In the genomic region with DNA sequence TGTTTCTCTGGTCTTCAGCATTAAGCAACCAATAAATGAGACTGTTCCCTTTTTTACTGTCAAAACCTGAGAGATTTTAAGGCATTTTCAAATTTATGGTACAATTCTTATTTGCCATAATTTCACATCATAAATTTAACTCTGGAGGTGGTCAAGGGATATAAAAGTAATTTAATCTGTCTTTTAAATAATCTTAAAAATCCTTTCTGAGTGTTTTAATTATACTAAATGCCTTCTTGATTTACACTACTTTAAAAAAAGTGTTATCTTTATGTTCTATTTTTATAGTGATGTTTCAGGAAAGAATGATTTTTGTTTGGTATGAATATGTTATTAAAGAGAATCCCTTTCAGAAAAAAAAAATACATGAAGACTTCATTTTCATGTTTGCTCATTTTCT, we compare ENCODE assay signal across 3 cellular contexts.
A peak's percentile ranks its signal among the peaks of the same experiment; 100 is the strongest.
TF ChIP-seq lines count a peak whose summit lies in the region.

No MANE protein-coding gene starts in this region.

TF ChIP-seq in SK-N-SH, 30 proteins besides CTCF, POLR2A, EP300 and RAD21 (continued from another document):
- TF ChIP-seq, protein P1, sequence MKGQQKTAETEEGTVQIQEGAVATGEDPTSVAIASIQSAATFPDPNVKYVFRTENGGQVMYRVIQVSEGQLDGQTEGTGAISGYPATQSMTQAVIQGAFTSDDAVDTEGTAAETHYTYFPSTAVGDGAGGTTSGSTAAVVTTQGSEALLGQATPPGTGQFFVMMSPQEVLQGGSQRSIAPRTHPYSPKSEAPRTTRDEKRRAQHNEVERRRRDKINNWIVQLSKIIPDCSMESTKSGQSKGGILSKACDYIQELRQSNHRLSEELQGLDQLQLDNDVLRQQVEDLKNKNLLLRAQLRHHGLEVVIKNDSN (IDR thresholded peaks at IDR 0.05; ENCODE audit: borderline replicate concordance, low read depth) = no peak
- no peak for TF ChIP-seq FOSL2 (IDR thresholded peaks at IDR 0.05; ENCODE audit: borderline replicate concordance, low read depth)
- TF ChIP-seq POLR2AphosphoS5 (IDR thresholded peaks at IDR 0.05; ENCODE audit: low read depth, low read length) = no peak
- no peak for TF ChIP-seq CHD2 (IDR thresholded peaks at IDR 0.05; ENCODE audit: low read length, partially characterized antibody)
- no peak for TF ChIP-seq NRF1 (IDR thresholded peaks at IDR 0.05; ENCODE audit: low read depth, low read length)
- TF ChIP-seq, protein P2, sequence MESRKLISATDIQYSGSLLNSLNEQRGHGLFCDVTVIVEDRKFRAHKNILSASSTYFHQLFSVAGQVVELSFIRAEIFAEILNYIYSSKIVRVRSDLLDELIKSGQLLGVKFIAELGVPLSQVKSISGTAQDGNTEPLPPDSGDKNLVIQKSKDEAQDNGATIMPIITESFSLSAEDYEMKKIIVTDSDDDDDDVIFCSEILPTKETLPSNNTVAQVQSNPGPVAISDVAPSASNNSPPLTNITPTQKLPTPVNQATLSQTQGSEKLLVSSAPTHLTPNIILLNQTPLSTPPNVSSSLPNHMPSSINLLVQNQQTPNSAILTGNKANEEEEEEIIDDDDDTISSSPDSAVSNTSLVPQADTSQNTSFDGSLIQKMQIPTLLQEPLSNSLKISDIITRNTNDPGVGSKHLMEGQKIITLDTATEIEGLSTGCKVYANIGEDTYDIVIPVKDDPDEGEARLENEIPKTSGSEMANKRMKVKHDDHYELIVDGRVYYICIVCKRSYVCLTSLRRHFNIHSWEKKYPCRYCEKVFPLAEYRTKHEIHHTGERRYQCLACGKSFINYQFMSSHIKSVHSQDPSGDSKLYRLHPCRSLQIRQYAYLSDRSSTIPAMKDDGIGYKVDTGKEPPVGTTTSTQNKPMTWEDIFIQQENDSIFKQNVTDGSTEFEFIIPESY (IDR thresholded peaks at IDR 0.05; ENCODE audit: borderline replicate concordance, low read depth) = no peak
- no peak for TF ChIP-seq TEAD4 (IDR thresholded peaks at IDR 0.05; ENCODE audit: borderline replicate concordance, insufficient read depth)
- no peak for TF ChIP-seq TAF1 (IDR thresholded peaks at IDR 0.05; ENCODE audit: borderline replicate concordance, low read depth, low read length)
- no peak for TF ChIP-seq GATA2 (CRISPR knock-in tag; IDR thresholded peaks at IDR 0.05)
- no peak for TF ChIP-seq RXRA (IDR thresholded peaks at IDR 0.05; ENCODE audit: borderline replicate concordance, low read depth)
- TF ChIP-seq, protein P3, sequence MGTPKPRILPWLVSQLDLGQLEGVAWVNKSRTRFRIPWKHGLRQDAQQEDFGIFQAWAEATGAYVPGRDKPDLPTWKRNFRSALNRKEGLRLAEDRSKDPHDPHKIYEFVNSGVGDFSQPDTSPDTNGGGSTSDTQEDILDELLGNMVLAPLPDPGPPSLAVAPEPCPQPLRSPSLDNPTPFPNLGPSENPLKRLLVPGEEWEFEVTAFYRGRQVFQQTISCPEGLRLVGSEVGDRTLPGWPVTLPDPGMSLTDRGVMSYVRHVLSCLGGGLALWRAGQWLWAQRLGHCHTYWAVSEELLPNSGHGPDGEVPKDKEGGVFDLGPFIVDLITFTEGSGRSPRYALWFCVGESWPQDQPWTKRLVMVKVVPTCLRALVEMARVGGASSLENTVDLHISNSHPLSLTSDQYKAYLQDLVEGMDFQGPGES (IDR thresholded peaks at IDR 0.05; ENCODE audit: low read depth, low read length) = no peak
- no peak for TF ChIP-seq SMC3 (IDR thresholded peaks at IDR 0.05; ENCODE audit: low read depth, low read length)
- TF ChIP-seq, protein P4, sequence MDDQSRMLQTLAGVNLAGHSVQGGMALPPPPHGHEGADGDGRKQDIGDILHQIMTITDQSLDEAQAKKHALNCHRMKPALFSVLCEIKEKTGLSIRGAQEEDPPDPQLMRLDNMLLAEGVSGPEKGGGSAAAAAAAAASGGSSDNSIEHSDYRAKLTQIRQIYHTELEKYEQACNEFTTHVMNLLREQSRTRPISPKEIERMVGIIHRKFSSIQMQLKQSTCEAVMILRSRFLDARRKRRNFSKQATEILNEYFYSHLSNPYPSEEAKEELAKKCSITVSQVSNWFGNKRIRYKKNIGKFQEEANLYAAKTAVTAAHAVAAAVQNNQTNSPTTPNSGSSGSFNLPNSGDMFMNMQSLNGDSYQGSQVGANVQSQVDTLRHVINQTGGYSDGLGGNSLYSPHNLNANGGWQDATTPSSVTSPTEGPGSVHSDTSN (IDR thresholded peaks at IDR 0.05) = no peak
- TF ChIP-seq FOXM1 (IDR thresholded peaks at IDR 0.05; ENCODE audit: low read depth) = no peak

TF ChIP-seq in SK-N-SH treated with all-trans-retinoic acid at 6 μM for 48 hours, 23 proteins besides CTCF, POLR2A, EP300 and RAD21 (continued from another document):
- TF ChIP-seq BACH2 (CRISPR knock-in tag; IDR thresholded peaks at IDR 0.05; ENCODE audit: borderline replicate concordance) (no peak), ZNF8 (CRISPR knock-in tag; IDR thresholded peaks at IDR 0.05) (no peak), OSR1 (CRISPR knock-in tag; IDR thresholded peaks at IDR 0.05) (no peak), ZNF70 (CRISPR knock-in tag; IDR thresholded peaks at IDR 0.05) (no peak), ZFP30 (CRISPR knock-in tag; IDR thresholded peaks at IDR 0.05) (no peak), ZFP3 (CRISPR knock-in tag; IDR thresholded peaks at IDR 0.05) (no peak), RARB (CRISPR knock-in tag; IDR thresholded peaks at IDR 0.05) (no peak), PPARA (CRISPR knock-in tag; IDR thresholded peaks at IDR 0.05; ENCODE audit: borderline replicate concordance) (no peak), ZC3H10 (CRISPR knock-in tag; IDR thresholded peaks at IDR 0.05) (no peak), SNAI2 (CRISPR knock-in tag; IDR thresholded peaks at IDR 0.05) (no peak), ARNTL (CRISPR knock-in tag; IDR thresholded peaks at IDR 0.05; ENCODE audit: borderline replicate concordance, low read depth) (no peak), GLIS3 (CRISPR knock-in tag; IDR thresholded peaks at IDR 0.05) (no peak)
- TF ChIP-seq, protein P5, sequence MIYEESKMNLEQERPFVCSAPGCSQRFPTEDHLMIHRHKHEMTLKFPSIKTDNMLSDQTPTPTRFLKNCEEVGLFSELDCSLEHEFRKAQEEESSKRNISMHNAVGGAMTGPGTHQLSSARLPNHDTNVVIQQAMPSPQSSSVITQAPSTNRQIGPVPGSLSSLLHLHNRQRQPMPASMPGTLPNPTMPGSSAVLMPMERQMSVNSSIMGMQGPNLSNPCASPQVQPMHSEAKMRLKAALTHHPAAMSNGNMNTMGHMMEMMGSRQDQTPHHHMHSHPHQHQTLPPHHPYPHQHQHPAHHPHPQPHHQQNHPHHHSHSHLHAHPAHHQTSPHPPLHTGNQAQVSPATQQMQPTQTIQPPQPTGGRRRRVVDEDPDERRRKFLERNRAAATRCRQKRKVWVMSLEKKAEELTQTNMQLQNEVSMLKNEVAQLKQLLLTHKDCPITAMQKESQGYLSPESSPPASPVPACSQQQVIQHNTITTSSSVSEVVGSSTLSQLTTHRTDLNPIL (CRISPR knock-in tag; IDR thresholded peaks at IDR 0.05; ENCODE audit: low read depth) = no peak
- TF ChIP-seq, protein P6, sequence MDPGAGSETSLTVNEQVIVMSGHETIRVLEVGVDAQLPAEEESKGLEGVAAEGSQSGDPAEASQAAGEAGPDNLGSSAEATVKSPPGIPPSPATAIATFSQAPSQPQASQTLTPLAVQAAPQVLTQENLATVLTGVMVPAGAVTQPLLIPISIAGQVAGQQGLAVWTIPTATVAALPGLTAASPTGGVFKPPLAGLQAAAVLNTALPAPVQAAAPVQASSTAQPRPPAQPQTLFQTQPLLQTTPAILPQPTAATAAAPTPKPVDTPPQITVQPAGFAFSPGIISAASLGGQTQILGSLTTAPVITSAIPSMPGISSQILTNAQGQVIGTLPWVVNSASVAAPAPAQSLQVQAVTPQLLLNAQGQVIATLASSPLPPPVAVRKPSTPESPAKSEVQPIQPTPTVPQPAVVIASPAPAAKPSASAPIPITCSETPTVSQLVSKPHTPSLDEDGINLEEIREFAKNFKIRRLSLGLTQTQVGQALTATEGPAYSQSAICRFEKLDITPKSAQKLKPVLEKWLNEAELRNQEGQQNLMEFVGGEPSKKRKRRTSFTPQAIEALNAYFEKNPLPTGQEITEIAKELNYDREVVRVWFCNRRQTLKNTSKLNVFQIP (CRISPR knock-in tag; IDR thresholded peaks at IDR 0.05; ENCODE audit: borderline replicate concordance, low read depth) = no peak
- TF ChIP-seq, protein P7, sequence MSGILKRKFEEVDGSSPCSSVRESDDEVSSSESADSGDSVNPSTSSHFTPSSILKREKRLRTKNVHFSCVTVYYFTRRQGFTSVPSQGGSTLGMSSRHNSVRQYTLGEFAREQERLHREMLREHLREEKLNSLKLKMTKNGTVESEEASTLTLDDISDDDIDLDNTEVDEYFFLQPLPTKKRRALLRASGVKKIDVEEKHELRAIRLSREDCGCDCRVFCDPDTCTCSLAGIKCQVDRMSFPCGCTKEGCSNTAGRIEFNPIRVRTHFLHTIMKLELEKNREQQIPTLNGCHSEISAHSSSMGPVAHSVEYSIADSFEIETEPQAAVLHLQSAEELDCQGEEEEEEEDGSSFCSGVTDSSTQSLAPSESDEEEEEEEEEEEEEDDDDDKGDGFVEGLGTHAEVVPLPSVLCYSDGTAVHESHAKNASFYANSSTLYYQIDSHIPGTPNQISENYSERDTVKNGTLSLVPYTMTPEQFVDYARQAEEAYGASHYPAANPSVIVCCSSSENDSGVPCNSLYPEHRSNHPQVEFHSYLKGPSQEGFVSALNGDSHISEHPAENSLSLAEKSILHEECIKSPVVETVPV (CRISPR knock-in tag; IDR thresholded peaks at IDR 0.05) = no peak
TF ChIP-seq in SK-N-SH treated with all-trans-retinoic acid at 6 μM for 48 hours: peak in this region for 0.

TF ChIP-seq in HEK293T, 16 proteins besides CTCF, POLR2A, EP300 and RAD21 (continued from another document):
- TF ChIP-seq, protein P8, sequence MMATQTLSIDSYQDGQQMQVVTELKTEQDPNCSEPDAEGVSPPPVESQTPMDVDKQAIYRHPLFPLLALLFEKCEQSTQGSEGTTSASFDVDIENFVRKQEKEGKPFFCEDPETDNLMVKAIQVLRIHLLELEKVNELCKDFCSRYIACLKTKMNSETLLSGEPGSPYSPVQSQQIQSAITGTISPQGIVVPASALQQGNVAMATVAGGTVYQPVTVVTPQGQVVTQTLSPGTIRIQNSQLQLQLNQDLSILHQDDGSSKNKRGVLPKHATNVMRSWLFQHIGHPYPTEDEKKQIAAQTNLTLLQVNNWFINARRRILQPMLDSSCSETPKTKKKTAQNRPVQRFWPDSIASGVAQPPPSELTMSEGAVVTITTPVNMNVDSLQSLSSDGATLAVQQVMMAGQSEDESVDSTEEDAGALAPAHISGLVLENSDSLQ (IDR thresholded peaks at IDR 0.05) = peak; percentile 82
- TF ChIP-seq ZNF384 (IDR thresholded peaks at IDR 0.05) = peak; percentile 80
- TF ChIP-seq ARNT (IDR thresholded peaks at IDR 0.05) = no peak
